11 cellular contexts compared by ENCODE assay signal in the genomic region with DNA sequence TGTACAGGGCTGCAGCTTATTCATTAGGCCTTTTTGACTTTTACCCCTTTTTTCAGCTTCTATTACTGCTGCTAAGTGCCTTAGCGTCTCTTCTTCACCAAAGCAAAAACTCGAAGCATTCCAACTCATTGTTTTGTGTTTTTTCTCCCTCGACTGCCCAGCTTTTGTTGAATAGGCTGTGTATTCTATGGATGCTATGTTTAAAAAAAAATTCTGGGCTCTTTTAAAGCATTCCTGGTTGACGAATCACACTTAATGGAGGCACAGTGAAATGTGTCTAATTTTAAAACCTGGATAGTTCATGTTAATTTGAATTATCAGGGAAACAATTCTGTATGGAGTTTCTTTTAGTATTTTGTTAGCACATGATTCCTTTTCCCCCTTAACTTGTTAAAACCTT. TPM values are rescaled to one million over a fixed set of nuclear protein-coding genes. Genes with fewer than 3 reads are reported as not detected.
A peak's percentile ranks its signal among the peaks of the same experiment; 100 is the strongest.
DNase-seq lines count a peak whose midpoint lies in the region; ATAC-seq, FAIRE-seq and TF ChIP-seq lines count a peak whose summit lies in the region.
"Had no signal": no experiment of that assay in that cellular context is flagged by ENCODE, and none has a peak within 500 bp of the region (broad histone marks: within the 10 kb centered on the region; RNA-seq: fewer than 3 reads in every experiment).

No MANE protein-coding gene starts in this region.

- no peak overlapping the region for H4K8ac ChIP-seq in neuronal stem cell (ENCODE audit: low read depth, low read length)

- dilution Hi-C loops in endothelial cell of umbilical vein (cut with MboI; ENCODE audit: extremely low pct_ligation_motif_present, low sequenced_read_pairs), result no loop called here

- CTCF ChIA-PET in Panc1 (lab: Charles Lee), result no interaction called here
- CTCF ChIA-PET in endothelial cell of umbilical vein (lab: Charles Lee), result interaction anchor here (0.8 to 1.3 kb wide), 4 partner anchors 19 to 171 kb away, joined by 3 to 4 read pairs (median 3); partner anchors contain the start of gene TBPL2

- H3K79me2 ChIP-seq in endothelial cell of umbilical vein (ENCODE audit: control insufficient read depth, insufficient read depth, low read length), result peaks cover 67% of the 10 kb centered on the region

- BruUV-seq in Panc1 (replicated peaks; lab: Mats Ljungman, UMichigan) (no TSS peak), endothelial cell of umbilical vein (replicated peaks; lab: Mats Ljungman, UMichigan) (no TSS peak)

- no peaks in the 10 kb centered on the region for H4K20me1 ChIP-seq in endothelial cell of umbilical vein (replicated peaks; ENCODE audit: control insufficient read depth, extremely low read depth, insufficient read depth, low read length)

- H3K9me3 ChIP-seq in Panc1 (ENCODE audit: control insufficient read depth, insufficient read depth, low read depth, low read length) (no peaks in the 10 kb centered on the region), endothelial cell of umbilical vein (replicated peaks; ENCODE audit: control insufficient read depth, insufficient read depth, low read length) (no peaks in the 10 kb centered on the region), neuronal stem cell (replicated peaks in 1 of 2; ENCODE audit: control insufficient read depth in 2 of 2, insufficient read depth in 1 of 2, low read depth in 1 of 2, low read length in 2 of 2) (peaks cover 0 to 5% of the 10 kb centered on the region in 2 donors)

- H3K27me3 ChIP-seq in Panc1 (ENCODE audit: control insufficient read depth, insufficient read depth, low read length) (no peaks in the 10 kb centered on the region), endothelial cell of umbilical vein (ENCODE audit: control insufficient read depth in 2 of 2, insufficient read depth in 2 of 2, low read length in 2 of 2) (no peaks in the 10 kb centered on the region), neuronal stem cell (ENCODE audit: control insufficient read depth in 3 of 3, insufficient read depth in 3 of 3, low read depth in 1 of 3, low read length in 3 of 3) (no peaks in the 10 kb centered on the region)

- no peak overlapping the region for H3K9ac ChIP-seq in endothelial cell of umbilical vein (replicated peaks; ENCODE audit: extremely low read depth, insufficient read depth, low read length)
- H3K9ac ChIP-seq in neuronal stem cell (ENCODE audit: low read depth, low read length, poor library complexity), result no peak overlapping the region

- POLR2A ChIA-PET in Panc1 (lab: Charles Lee) (no interaction called here), endothelial cell of umbilical vein (lab: Charles Lee) (no interaction called here)

- H3K18ac ChIP-seq in neuronal stem cell (ENCODE audit: low read length), result no peak overlapping the region

- ATAC-seq in Panc1 (no peak), left colon (no peak), sciatic nerve (no peak)
- ATAC-seq: activated CD4-positive, alpha-beta T cell treated with anti-CD3 and anti-CD28 coated beads for 36 hours; activated T-cell treated with anti-CD3 and anti-CD28 coated beads, Interleukin-2, amount 50 U/mL, for 4 hours had no signal

- WGBS in neuronal stem cell (ENCODE audit: extremely low coverage in 2 of 2, insufficient read length in 2 of 2, insufficient replicate concordance in 1 of 2), 2 donors, result no CpG with 5 or more reads among the region's 4 CpGs

- intact Hi-C loops in Panc1 (cut with micrococcal nuclease; ENCODE audit: unreplicated experiment), result no loop called here
- intact Hi-C loops in endothelial cell of umbilical vein (cut with micrococcal nuclease), result no loop called here
- intact Hi-C loops in left colon (cut with DNase I, micrococcal nuclease), result no loop called here
- intact Hi-C loops in sciatic nerve (cut with DNase I), result loop anchor here (2.0 kb wide), 1 partner anchor 71 kb away; no protein-coding TSS in a partner anchor

- H3K27ac ChIP-seq in Panc1 (ENCODE audit: low read length) (peak overlapping the region; percentile 85), endothelial cell of umbilical vein (ENCODE audit: insufficient read depth, low read depth, low read length) (no peak overlapping the region), neuronal stem cell (replicated peaks; ENCODE audit: low read length) (peak overlapping the region; percentile 86)

- H2BK5ac ChIP-seq in neuronal stem cell (ENCODE audit: low read length), result no peak overlapping the region

- H3K4me3 ChIP-seq in Panc1 (ENCODE audit: low read depth in 2 of 2, low read length in 2 of 2) (no peak overlapping the region), endothelial cell of umbilical vein (replicated peaks in 1 of 3; ENCODE audit: insufficient read depth in 1 of 3, low read depth in 1 of 3, low read length in 3 of 3) (no peak overlapping the region), neuronal stem cell (ENCODE audit: low read length in 2 of 2) (no peak overlapping the region)

- H3K4me2 ChIP-seq in endothelial cell of umbilical vein (ENCODE audit: insufficient read depth, low read length) (peak overlapping the region; percentile 57), neuronal stem cell (ENCODE audit: insufficient read depth, low read length, poor library complexity, severe bottlenecking) (no peak overlapping the region)

- H3K23ac ChIP-seq in neuronal stem cell (ENCODE audit: low read depth, low read length, poor library complexity), result no peak overlapping the region

- no peak for TF ChIP-seq POLR2A in endothelial cell of umbilical vein (IDR thresholded peaks at IDR 0.05; ENCODE audit: low read depth, low read length)

- no peak overlapping the region for H2AK5ac ChIP-seq in neuronal stem cell (ENCODE audit: low read depth, low read length)

- H4K91ac ChIP-seq in neuronal stem cell (ENCODE audit: low read depth, low read length, poor library complexity), result no peak overlapping the region

- H2AFZ ChIP-seq in endothelial cell of umbilical vein (ENCODE audit: low read depth, low read length) (no peak overlapping the region), neuronal stem cell (ENCODE audit: low read length) (no peak overlapping the region)

- H2BK12ac ChIP-seq in neuronal stem cell (ENCODE audit: low read length), result no peak overlapping the region

- H3K9me1 ChIP-seq in endothelial cell of umbilical vein (replicated peaks; ENCODE audit: control insufficient read depth, extremely low read depth, insufficient read depth, low read length), result no peaks in the 10 kb centered on the region

- H3K4ac ChIP-seq in neuronal stem cell (ENCODE audit: low read length), result no peak overlapping the region

- H3K79me1 ChIP-seq in neuronal stem cell (ENCODE audit: low read depth, low read length), result no peaks in the 10 kb centered on the region

- H3K36me3 ChIP-seq in Panc1 (ENCODE audit: control insufficient read depth, insufficient read depth, low read length) (peaks cover 11% of the 10 kb centered on the region), endothelial cell of umbilical vein (ENCODE audit: control insufficient read depth in 2 of 2, extremely low read depth in 1 of 2, insufficient read depth in 2 of 2, low read length in 2 of 2) (no peaks in the 10 kb centered on the region), neuronal stem cell (replicated peaks in 1 of 2; ENCODE audit: control insufficient read depth in 2 of 2, insufficient read depth in 2 of 2, low read length in 2 of 2) (peaks cover 0 to 26% of the 10 kb centered on the region in 2 donors)

- FAIRE-seq in endothelial cell of umbilical vein (lab: Jason Lieb, UNC), result peak; percentile 4

- TF ChIP-seq CTCF in Panc1 (IDR thresholded peaks at IDR 0.05) (no peak), endothelial cell of umbilical vein (IDR thresholded peaks at IDR 0.05; ENCODE audit: extremely low read depth in 1 of 2, insufficient read depth in 1 of 2, low read depth in 1 of 2, low read length in 2 of 2) (no peak)

- no peak overlapping the region for H2BK15ac ChIP-seq in neuronal stem cell (ENCODE audit: low read length)

- in situ Hi-C loops in Panc1 (cut with HindIII; ENCODE audit: low pct_unique_long_range_greater_than_20kb, low sequenced_read_pairs), result no loop called here

- no peak overlapping the region for H2BK120ac ChIP-seq in neuronal stem cell (ENCODE audit: low read depth, low read length)

- no peak overlapping the region for H3K14ac ChIP-seq in neuronal stem cell (ENCODE audit: low read length)

- H3K4me1 ChIP-seq in Panc1 (ENCODE audit: control insufficient read depth, insufficient read depth, low read length) (peaks cover 75% of the 10 kb centered on the region), endothelial cell of umbilical vein (ENCODE audit: control insufficient read depth, extremely low read depth, insufficient read depth, low read length) (peaks cover 39% of the 10 kb centered on the region), neuronal stem cell (ENCODE audit: control insufficient read depth in 2 of 2, insufficient read depth in 1 of 2, low read depth in 1 of 2, low read length in 2 of 2) (peaks cover 4 to 16% of the 10 kb centered on the region in 2 donors)

- peak; percentile 59 for DNase-seq in EL
- no peak for DNase-seq in Panc1 (ENCODE audit: low read depth, low spot score)
- DNase-seq in endothelial cell of umbilical vein (ENCODE audit: low read depth, low spot score), result peak; percentile 49
- DNase-seq in neuronal stem cell (ENCODE audit: low spot score), result peak; percentile 43
- DNase-seq in left colon, result no peak
- no peak for DNase-seq in germinal center (ENCODE audit: low spot score)
- no peak for DNase-seq in sciatic nerve (ENCODE audit: low spot score)
- no peak for DNase-seq in NCI-H1092 treated with DMSO at 0.1 percent for 48 hours (lab: John Stamatoyannopoulos, UW)
- DNase-seq: activated CD4-positive, alpha-beta T cell treated with anti-CD3 and anti-CD28 coated beads for 36 hours; activated T-cell treated with anti-CD3 and anti-CD28 coated beads, Interleukin-2, amount 50 U/mL, for 4 hours; amygdala had no signal

TF ChIP-seq in endothelial cell of umbilical vein, 7 proteins besides CTCF, POLR2A, EP300 and RAD21:
- peak; percentile 37 for TF ChIP-seq JUN (IDR thresholded peaks at IDR 0.05; ENCODE audit: borderline replicate concordance, insufficient read depth, insufficient read length, low read depth)
- no peak for TF ChIP-seq MYC (IDR thresholded peaks at IDR 0.05; ENCODE audit: low read depth, low read length)

RNA-seq across cellular contexts. Expression of gene KTN1, which starts 29.7 kb away (rescaled TPM):
- total RNA-seq in Panc1 (2021; ENCODE audit: unreplicated experiment), result 310 TPM
- polyA plus RNA-seq in Panc1 (2012; ENCODE audit: insufficient read length), result 139 TPM
- total RNA-seq in endothelial cell of umbilical vein, result 135 and 148 TPM in 2 replicates
- 21.2 and 33.2 TPM in 2 replicates for polyA plus RNA-seq in endothelial cell of umbilical vein
- 40.5 and 47.4 TPM in 2 replicates for polyA plus RNA-seq in endothelial cell of umbilical vein (2011; cell fraction: cytosol; rRNA removed)
- polyA plus RNA-seq in endothelial cell of umbilical vein (2011; cell fraction: nucleus; rRNA removed), result 66.0 and 97.3 TPM in 2 replicates
- polyA plus RNA-seq in endothelial cell of umbilical vein (2012), result 98.0 and 138 TPM in 2 replicates
- polyA minus RNA-seq in endothelial cell of umbilical vein, result 19.7 and 32.3 TPM in 2 replicates
- polyA minus RNA-seq in endothelial cell of umbilical vein (2011; cell fraction: cytosol; rRNA and poly(A)+ RNA removed), result 55.5 TPM
- 97.9 and 133 TPM in 2 replicates for polyA minus RNA-seq in endothelial cell of umbilical vein (2011; cell fraction: nucleus; rRNA and poly(A)+ RNA removed)
- polyA plus RNA-seq in neuronal stem cell (2013, experiment 1 of 2), result 187 TPM
- 194 TPM for polyA plus RNA-seq in neuronal stem cell (2013, experiment 2 of 2)
- 100 to 1,000 TPM; 210 to 241 TPM for total RNA-seq in left colon
- 243 TPM for total RNA-seq in sciatic nerve

Comparison
In these comparisons a context has a peak if more than half of its experiments do, and no peak if none do; other contexts are left out.
1. DNase-seq: peak in EL (single experiment), endothelial cell of umbilical vein (single experiment) and neuronal stem cell (single experiment); none in Panc1 (single experiment), left colon (0 of 2), germinal center (single experiment), sciatic nerve (single experiment) and NCI-H1092 treated with DMSO at 0.1 percent for 48 hours (single experiment).